ENCODE assay signal across 9 cellular contexts in the genomic region with DNA sequence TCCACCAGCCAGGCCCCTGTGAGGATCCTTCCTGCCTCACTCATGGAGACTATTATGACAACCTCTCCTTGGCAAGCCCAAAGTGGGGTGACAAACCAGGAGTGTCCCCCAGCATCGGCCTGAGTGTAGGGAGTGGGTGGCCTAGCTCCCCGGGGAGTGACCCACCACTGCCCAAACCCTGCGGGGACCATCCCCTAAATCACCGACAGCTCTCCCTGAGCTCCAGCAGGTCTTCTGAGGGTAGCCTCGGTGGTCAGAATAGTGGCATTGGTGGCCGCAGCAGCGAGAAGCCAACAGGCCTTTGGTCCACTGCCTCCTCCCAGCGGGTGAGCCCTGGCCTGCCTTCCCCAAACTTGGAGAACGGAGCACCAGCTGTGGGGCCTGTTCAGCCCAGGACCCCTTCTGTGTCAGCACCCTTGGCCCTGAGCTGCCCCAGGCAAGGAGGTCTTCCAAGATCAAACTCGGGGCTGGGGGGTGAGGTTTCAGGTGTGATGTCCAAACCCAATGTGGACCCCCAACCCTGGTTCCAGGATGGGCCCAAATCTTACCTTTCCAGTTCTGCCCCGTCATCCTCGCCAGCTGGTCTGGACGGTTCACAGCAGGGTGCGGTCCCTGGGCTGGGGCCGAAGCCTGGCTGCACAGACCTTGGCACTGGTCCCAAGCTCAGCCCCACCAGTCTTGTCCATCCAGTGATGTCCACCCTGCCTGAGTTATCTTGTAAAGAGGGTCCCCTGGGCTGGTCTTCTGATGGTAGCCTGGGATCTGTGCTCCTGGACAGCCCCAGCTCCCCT. TPM values are rescaled to one million over a fixed set of nuclear protein-coding genes. Genes with fewer than 3 reads are reported as not detected.
DNase-seq lines count a peak whose midpoint lies in the region; ATAC-seq, FAIRE-seq and TF ChIP-seq lines count a peak whose summit lies in the region.
"Had no signal": no experiment of that assay in that cellular context is flagged by ENCODE, and none has a peak within 500 bp of the region (broad histone marks: within the 10 kb centered on the region; RNA-seq: fewer than 3 reads in every experiment).

No MANE protein-coding gene starts in this region.

- POLR2A ChIA-PET in activated CD8-positive, alpha-beta T cell treated with anti-CD3 and anti-CD28 coated beads for 36 hours (lab: Charles Lee) = interaction anchor here (0.7 to 2.7 kb wide), 4 partner anchors 15 to 94 kb away, joined by 3 to 10 read pairs (median 3); a partner anchor contains a TSS

- H3K27me3 ChIP-seq in tibial artery = no peaks in the 10 kb centered on the region

- peak overlapping the region; percentile 74 to 86 for H3K4me3 ChIP-seq in tibial artery

- DNase-seq in stimulated activated naive CD8-positive, alpha-beta T cell treated with anti-CD3 and anti-CD28 coated beads, Interleukin-15, Interleukin-2, amounts not matched to agents 100 U/mL and 50 U/mL, for 24 hours = no peak
- DNase-seq in activated CD8-positive, alpha-beta T cell treated with anti-CD3 and anti-CD28 coated beads for 36 hours = no peak
- DNase-seq in immature natural killer cell = no peak
- DNase-seq in tibial artery = peak in 1 of 2 donors; percentile 81
- no peak for DNase-seq in HTR-8/SVneo (ENCODE audit: insufficient read length, low spot score)
- DNase-seq in G401 (ENCODE audit: low spot score) = no peak
- DNase-seq in NCI-H1694 (lab: John Stamatoyannopoulos, UW) = no peak

- peaks cover 25% of the 10 kb centered on the region for H3K36me3 Mint-ChIP-seq in stimulated activated naive CD8-positive, alpha-beta T cell treated with anti-CD3 and anti-CD28 coated beads, Interleukin-15, Interleukin-2, amounts not matched to agents 100 ng/mL and 50 ng/mL, for 24 hours (ENCODE audit: low read depth)
- H3K36me3 Mint-ChIP-seq in activated CD8-positive, alpha-beta T cell treated with anti-CD3 and anti-CD28 coated beads for 36 hours (ENCODE audit: low read depth) = peaks cover 36% of the 10 kb centered on the region
- H3K36me3 Mint-ChIP-seq in immature natural killer cell = no peaks in the 10 kb centered on the region

- peaks cover 68% of the 10 kb centered on the region for H3K4me1 Mint-ChIP-seq in stimulated activated naive CD8-positive, alpha-beta T cell treated with anti-CD3 and anti-CD28 coated beads, Interleukin-15, Interleukin-2, amounts not matched to agents 100 ng/mL and 50 ng/mL, for 24 hours (ENCODE audit: low read depth)
- peaks cover 61% of the 10 kb centered on the region for H3K4me1 Mint-ChIP-seq in activated CD8-positive, alpha-beta T cell treated with anti-CD3 and anti-CD28 coated beads for 36 hours (ENCODE audit: low read depth)
- peaks cover 72 to 77% of the 10 kb centered on the region in 2 donors for H3K4me1 Mint-ChIP-seq in immature natural killer cell

- no peak for FAIRE-seq in HTR-8/SVneo (lab: Jason Lieb, UNC)

- H3K4me1 ChIP-seq in tibial artery = peaks cover 5 to 68% (median 60%) of the 10 kb centered on the region in 4 donors

- CTCF ChIA-PET in activated CD8-positive, alpha-beta T cell treated with anti-CD3 and anti-CD28 coated beads for 36 hours (lab: Charles Lee) = interaction anchor here (0.9 to 1.8 kb wide), 5 partner anchors 28 to 64 kb away, joined by 3 to 8 read pairs (median 4); no protein-coding TSS in a partner anchor

- peak overlapping the region; percentile 70 for H3K27ac Mint-ChIP-seq in stimulated activated naive CD8-positive, alpha-beta T cell treated with anti-CD3 and anti-CD28 coated beads, Interleukin-15, Interleukin-2, amounts not matched to agents 100 ng/mL and 50 ng/mL, for 24 hours
- peak overlapping the region; percentile 26 for H3K27ac Mint-ChIP-seq in activated CD8-positive, alpha-beta T cell treated with anti-CD3 and anti-CD28 coated beads for 36 hours
- peak overlapping the region; percentile 76 to 98 (median 94) for H3K27ac Mint-ChIP-seq in immature natural killer cell

- peak overlapping the region; percentile 89 to 95 for H3K27ac ChIP-seq in tibial artery
- H3K27ac ChIP-seq: epithelial cell of prostate had no signal

- H3K4me3 Mint-ChIP-seq in stimulated activated naive CD8-positive, alpha-beta T cell treated with anti-CD3 and anti-CD28 coated beads, Interleukin-15, Interleukin-2, amounts not matched to agents 100 ng/mL and 50 ng/mL, for 24 hours = peak overlapping the region; percentile 85
- H3K4me3 Mint-ChIP-seq in activated CD8-positive, alpha-beta T cell treated with anti-CD3 and anti-CD28 coated beads for 36 hours = peak overlapping the region; percentile 78
- H3K4me3 Mint-ChIP-seq in immature natural killer cell = peak overlapping the region; percentile 87 to 98 (median 93)

- no peaks in the 10 kb centered on the region for H3K36me3 ChIP-seq in tibial artery

- H3K9me3 Mint-ChIP-seq in stimulated activated naive CD8-positive, alpha-beta T cell treated with anti-CD3 and anti-CD28 coated beads, Interleukin-15, Interleukin-2, amounts not matched to agents 100 ng/mL and 50 ng/mL, for 24 hours = no peaks in the 10 kb centered on the region
- H3K9me3 Mint-ChIP-seq in activated CD8-positive, alpha-beta T cell treated with anti-CD3 and anti-CD28 coated beads for 36 hours = no peaks in the 10 kb centered on the region
- H3K9me3 Mint-ChIP-seq in immature natural killer cell = no peaks in the 10 kb centered on the region

- in situ Hi-C loops in G401 (cut with HindIII; ENCODE audit: low sequenced_read_pairs) = no loop called here

- H3K27me3 Mint-ChIP-seq in stimulated activated naive CD8-positive, alpha-beta T cell treated with anti-CD3 and anti-CD28 coated beads, Interleukin-15, Interleukin-2, amounts not matched to agents 100 ng/mL and 50 ng/mL, for 24 hours = no peaks in the 10 kb centered on the region
- H3K27me3 Mint-ChIP-seq in activated CD8-positive, alpha-beta T cell treated with anti-CD3 and anti-CD28 coated beads for 36 hours = no peaks in the 10 kb centered on the region
- peaks cover 0 to 11% (median 7%) of the 10 kb centered on the region in 3 donors for H3K27me3 Mint-ChIP-seq in immature natural killer cell (ENCODE audit: low read depth in 3 of 3)

- intact Hi-C loops in activated CD8-positive, alpha-beta T cell treated with anti-CD3 and anti-CD28 coated beads for 36 hours (cut with micrococcal nuclease) = no loop called here
- intact Hi-C loops in tibial artery (cut with DNase I; ENCODE audit: low total_unique reads) = loop anchor here (10.0 kb wide), 1 partner anchor 389 kb away; no protein-coding TSS in a partner anchor

- no peak for TF ChIP-seq CTCF in activated CD8-positive, alpha-beta T cell treated with anti-CD3 and anti-CD28 coated beads for 36 hours (IDR thresholded peaks at IDR 0.05)
- TF ChIP-seq CTCF in tibial artery (IDR thresholded peaks at IDR 0.05) = no peak

- no peak for ATAC-seq in stimulated activated naive CD8-positive, alpha-beta T cell treated with anti-CD3 and anti-CD28 coated beads, Interleukin-15, Interleukin-2, amounts not matched to agents 100 U/mL and 50 U/mL, for 24 hours
- ATAC-seq in activated CD8-positive, alpha-beta T cell treated with anti-CD3 and anti-CD28 coated beads for 36 hours = no peak

- no peaks in the 10 kb centered on the region for H3K9me3 ChIP-seq in tibial artery

RNA-seq across cellular contexts. Expression of a gene that starts 1.0 kb away (rescaled TPM):
- total RNA-seq in activated CD8-positive, alpha-beta T cell treated with anti-CD3 and anti-CD28 coated beads for 36 hours = 10 to 100 TPM; 34.5 to 36.5 TPM
- 10 to 100 TPM in 1 of 3 donors, 1 to 10 TPM in 1, under 1 TPM in 1; 0.62 to 12.8 (median 3.5) TPM for polyA plus RNA-seq in immature natural killer cell
- 10.0 and 23.0 TPM in 2 replicates for total RNA-seq in G401 (2014; rRNA removed; shearing (Covaris generic))

Comparison
In these comparisons a context has a peak if more than half of its experiments do, and no peak if none do; other contexts are left out.
1. H3K27ac Mint-ChIP-seq: peak in every context shown above with its lines; median percentile 94 in immature natural killer cell; 70 in stimulated activated naive CD8-positive, alpha-beta T cell treated with anti-CD3 and anti-CD28 coated beads, Interleukin-15, Interleukin-2, amounts not matched to agents 100 ng/mL and 50 ng/mL, for 24 hours; 26 in activated CD8-positive, alpha-beta T cell treated with anti-CD3 and anti-CD28 coated beads for 36 hours.